ENCODE assay signal across 8 cellular contexts in genomic region chr10:79067241-79068202, GRCh38. TPM values are rescaled to one million over a fixed set of nuclear protein-coding genes. Genes with fewer than 3 reads are reported as not detected.
DNase-seq lines count a peak whose midpoint lies in the region; ATAC-seq and TF ChIP-seq lines count a peak whose summit lies in the region.

No MANE protein-coding gene starts in this region.

- H3K27me3 ChIP-seq in HUES6 (ENCODE audit: control insufficient read depth, insufficient read depth, low read length) (no peaks in the 10 kb centered on the region), muscle layer of duodenum (ENCODE audit: low read depth, low read length) (no peaks in the 10 kb centered on the region)

- H3K9me3 ChIP-seq in HUES6 (ENCODE audit: control insufficient read depth, insufficient read depth, low read depth, low read length) = no peaks in the 10 kb centered on the region
- H3K9me3 ChIP-seq in muscle layer of duodenum (ENCODE audit: control insufficient read depth in 1 of 2, low read length in 2 of 2) = no peaks in the 10 kb centered on the region

- DNase-seq in CMK (ENCODE audit: low read depth) (peak; percentile 90), fibroblast of gingiva (ENCODE audit: low read depth) (peak; percentile 86)
- peak; percentile 60 to 65 for DNase-seq in activated T-helper 1 cell treated with anti-CD3 and anti-CD28 coated beads, Interleukin-2, amount 50 U/mL, for 16 hours (ENCODE audit: low read depth in 1 of 2, low spot score in 1 of 2)
- DNase-seq in stimulated activated CD8-positive, alpha-beta memory T cell treated with anti-CD3 and anti-CD28 coated beads, Interleukin-4, amount 100 ng/mL, for 4 hours (ENCODE audit: low read depth in 2 of 2, low spot score in 1 of 2) = peak; percentile 66 to 71

- H3K27ac ChIP-seq in HUES6 (ENCODE audit: low read depth, low read length) = no peak overlapping the region
- no peak overlapping the region for H3K27ac ChIP-seq in muscle layer of duodenum (ENCODE audit: low read length)

- H3K36me3 ChIP-seq in HUES6 (ENCODE audit: control insufficient read depth, insufficient read depth, low read length) (no peaks in the 10 kb centered on the region), muscle layer of duodenum (ENCODE audit: control insufficient read depth in 1 of 2, insufficient read depth in 2 of 2, low read length in 2 of 2) (no peaks in the 10 kb centered on the region)

- ATAC-seq in HG03108 (IDR thresholded peaks at IDR 0.05; ENCODE audit: unreplicated experiment) = no peak

- peak overlapping the region; percentile 54 for H3K9ac ChIP-seq in HUES6 (ENCODE audit: low read length)

- H3K4me3 ChIP-seq in HUES6 (ENCODE audit: low read depth, low read length) (peak overlapping the region; percentile 93), muscle layer of duodenum (ENCODE audit: low read depth in 1 of 2, low read length in 2 of 2) (peak overlapping the region; percentile 68 to 74)

- H3K4me1 ChIP-seq in HUES6 (ENCODE audit: control insufficient read depth, insufficient read depth, low read length) = peaks cover 25% of the 10 kb centered on the region
- H3K4me1 ChIP-seq in muscle layer of duodenum (ENCODE audit: control insufficient read depth in 1 of 2, insufficient read depth in 2 of 2, low read length in 2 of 2) = peaks cover 13 to 21% of the 10 kb centered on the region in 2 donors

TF ChIP-seq in PFSK-1, 5 proteins besides CTCF, POLR2A, EP300 and RAD21:
- TF ChIP-seq FOXP2 (optimal IDR thresholded peaks at IDR 0.05; ENCODE audit: borderline replicate concordance, extremely low read depth, extremely low read length, insufficient read depth) (no peak), TAF1 (IDR thresholded peaks at IDR 0.05; ENCODE audit: borderline replicate concordance, insufficient read depth, low read length) (0 out of 2 replicates have a peak, but pooled peaks have one; percentile 38), POLR2AphosphoS5 (IDR thresholded peaks at IDR 0.05; ENCODE audit: low read depth, low read length) (no peak), SIN3A (IDR thresholded peaks at IDR 0.05; ENCODE audit: borderline replicate concordance, insufficient read depth, low read length) (0 out of 2 replicates have a peak, but pooled peaks have one; percentile 30), REST (IDR thresholded peaks at IDR 0.05; ENCODE audit: insufficient read depth in 1 of 2, low read depth in 2 of 2, low read length in 2 of 2) (no peak)

RNA-seq across cellular contexts. Expression of gene ZMIZ1, which starts 1.2 kb away (rescaled TPM):
- polyA plus RNA-seq in PFSK-1 (2012; ENCODE audit: insufficient read length, low read depth) = 32.9 TPM
